Comparison of ENCODE assay signal across 1 cellular context in genomic region chr9:101037433-101037832, GRCh38.
TF ChIP-seq lines count a peak whose summit lies in the region.

No MANE protein-coding gene starts in this region.

TF ChIP-seq in WTC11, 78 proteins besides CTCF, POLR2A, EP300 and RAD21 (continued from another document):
- TF ChIP-seq USF1 (CRISPR knock-in tag; IDR thresholded peaks at IDR 0.05) = no peak
- TF ChIP-seq FOXJ3 (CRISPR knock-in tag; IDR thresholded peaks at IDR 0.05; ENCODE audit: borderline replicate concordance) = no peak
- no peak for TF ChIP-seq ZNF423 (CRISPR knock-in tag; IDR thresholded peaks at IDR 0.05)
- TF ChIP-seq NR1H2 (CRISPR knock-in tag; IDR thresholded peaks at IDR 0.05) = no peak
TF ChIP-seq in WTC11: peak in this region for 0.
